19 cellular contexts compared by ENCODE assay signal in genomic region chr14:30940886-30941285, GRCh38.
A peak's percentile ranks its signal among the peaks of the same experiment; 100 is the strongest.
DNase-seq lines count a peak whose midpoint lies in the region; ATAC-seq, FAIRE-seq and TF ChIP-seq lines count a peak whose summit lies in the region.
"Had no signal": no experiment of that assay in that cellular context is flagged by ENCODE, and none has a peak within 500 bp of the region (broad histone marks: within the 10 kb centered on the region; RNA-seq: fewer than 3 reads in every experiment).

No MANE protein-coding gene starts in this region.

- H3K36me3 ChIP-seq in HepG2 (replicated peaks in 1 of 2; ENCODE audit: control insufficient read depth in 1 of 2, insufficient read depth in 2 of 2, low read length in 2 of 2) = peaks cover 33 to 85% of the 10 kb centered on the region in 2 experiments
- peaks cover 0 to 21% (median 9%) of the 10 kb centered on the region in 4 donors for H3K36me3 ChIP-seq in right lobe of liver
- peaks cover 53% of the 10 kb centered on the region for H3K36me3 ChIP-seq in iPS-18a (ENCODE audit: control insufficient read depth, low read depth, low read length)

- H3K27ac Mint-ChIP-seq in T-helper 17 cell = peak overlapping the region; percentile 81
- H3K27ac Mint-ChIP-seq: CD4-positive, alpha-beta T cell had no signal

- H3K27me3 ChIP-seq in HepG2 (ENCODE audit: control insufficient read depth in 1 of 2, insufficient read depth in 2 of 2, low read length in 2 of 2) = no peaks in the 10 kb centered on the region
- no peaks in the 10 kb centered on the region for H3K27me3 ChIP-seq in right lobe of liver
- no peaks in the 10 kb centered on the region for H3K27me3 ChIP-seq in iPS-18a (ENCODE audit: control insufficient read depth, insufficient read depth, low read length)

- no peak overlapping the region for H2AFZ ChIP-seq in HepG2 (ENCODE audit: low read length)

- intact Hi-C loops in HepG2 (cut with micrococcal nuclease; ENCODE audit: unreplicated experiment) = no loop called here
- intact Hi-C loops in right lobe of liver (cut with DNase I) = no loop called here

- no peak overlapping the region for H3K4me2 ChIP-seq in HepG2 (ENCODE audit: low read depth, low read length)

- CTCF ChIA-PET in HepG2 (lab: Yijun Ruan, JAX; ENCODE audit: low intra/inter-chr PET ratio, low total read pairs) = no interaction called here

- FAIRE-seq in HepG2 (lab: Jason Lieb, UNC) = no peak
- FAIRE-seq: A204.1, D721Med, H1 had no signal

- H3K9ac ChIP-seq in HepG2 (ENCODE audit: insufficient read depth, low read depth, low read length) = no peak overlapping the region
- H3K9ac ChIP-seq in iPS-18a (ENCODE audit: low read length) = no peak overlapping the region

- ATAC-seq in HepG2 = no peak
- no peak for ATAC-seq in right lobe of liver
- no peak for ATAC-seq in T-helper 17 cell
- no peak for ATAC-seq in HG02840 (IDR thresholded peaks at IDR 0.05; ENCODE audit: low FRiP score, unreplicated experiment)
- ATAC-seq in HG03442 (IDR thresholded peaks at IDR 0.05; ENCODE audit: unreplicated experiment) = no peak

- peaks cover 17% of the 10 kb centered on the region for H3K4me1 Mint-ChIP-seq in T-helper 17 cell

- TF ChIP-seq RAD21 in HepG2 (CRISPR knock-in tag; IDR thresholded peaks at IDR 0.05) = no peak

- no peak overlapping the region for H3K4me3 Mint-ChIP-seq in T-helper 17 cell
- H3K4me3 Mint-ChIP-seq: CD4-positive, alpha-beta T cell; H9; IgD-negative memory B cell had no signal

- in situ Hi-C loops in HepG2 (cut with HindIII; ENCODE audit: extremely low pct_ligation_motif_present, low pct_unique_long_range_greater_than_20kb) = no loop called here

- H3K4me3 ChIP-seq in HepG2 (replicated peaks in 1 of 3; ENCODE audit: insufficient read depth in 1 of 3, low read depth in 2 of 3, low read length in 3 of 3) (no peak overlapping the region), right lobe of liver (no peak overlapping the region), iPS-18a (ENCODE audit: low read length) (no peak overlapping the region)

- no peaks in the 10 kb centered on the region for H4K20me1 ChIP-seq in HepG2 (ENCODE audit: insufficient read depth, low read length)

- BruUV-seq in HepG2 (replicated peaks; lab: Mats Ljungman, UMichigan) = no TSS peak

- POLR2A ChIA-PET in HepG2 (lab: Yijun Ruan, JAX) = no interaction called here

- no peaks in the 10 kb centered on the region for H3K9me3 ChIP-seq in HepG2 (ENCODE audit: low read length)
- H3K9me3 ChIP-seq in right lobe of liver = no peaks in the 10 kb centered on the region
- no peaks in the 10 kb centered on the region for H3K9me3 ChIP-seq in T-helper 17 cell (ENCODE audit: control insufficient read depth, low read length, poor library complexity, severe bottlenecking)
- H3K9me3 ChIP-seq in iPS-18a (ENCODE audit: control insufficient read depth, low read depth, low read length) = no peaks in the 10 kb centered on the region
- H3K9me3 ChIP-seq: Caco-2 had no signal

- TF ChIP-seq EP300 in HepG2 (IDR thresholded peaks at IDR 0.05; ENCODE audit: low read depth in 2 of 2, low read length in 2 of 2) = no peak
- TF ChIP-seq EP300 in HepG2 (CRISPR knock-in tag; IDR thresholded peaks at IDR 0.05; ENCODE audit: borderline replicate concordance) = no peak

- H3K36me3 Mint-ChIP-seq in T-helper 17 cell (ENCODE audit: low read depth) = peaks cover 2% of the 10 kb centered on the region

- TF ChIP-seq POLR2A in HepG2 (IDR thresholded peaks at IDR 0.05; ENCODE audit: insufficient read depth in 1 of 2, low read depth in 2 of 2, low read length in 2 of 2) = no peak
- no peak for TF ChIP-seq POLR2A in right lobe of liver (IDR thresholded peaks at IDR 0.05)

- DNase-seq in HepG2 (ENCODE audit: low spot score) = no peak
- DNase-seq in right lobe of liver = no peak
- DNase-seq in T-helper 17 cell = no peak
- DNase-seq in Ammon's horn (ENCODE audit: low spot score) = no peak
- DNase-seq: ACHN; Caco-2; CD4-positive, alpha-beta T cell; DMS79 treated with DMSO at 0.1 percent for 48 hours; GF-D8; H9; KBM-7 had no signal

- peaks cover 5% of the 10 kb centered on the region; the same call in 1 of the 2 replicates for H3K4me1 ChIP-seq in HepG2 (ENCODE audit: insufficient read depth, low read length)
- H3K4me1 ChIP-seq in right lobe of liver = no peaks in the 10 kb centered on the region
- H3K4me1 ChIP-seq in iPS-18a (ENCODE audit: control insufficient read depth, low read depth, low read length) = no peaks in the 10 kb centered on the region
- H3K4me1 ChIP-seq: Caco-2 had no signal

- TF ChIP-seq CTCF in HepG2 (CRISPR knock-in tag; IDR thresholded peaks at IDR 0.05) (no peak), right lobe of liver (IDR thresholded peaks at IDR 0.05) (no peak)

- no peaks in the 10 kb centered on the region for H3K27me3 Mint-ChIP-seq in T-helper 17 cell
- H3K27me3 Mint-ChIP-seq: CD4-positive, alpha-beta T cell; IgD-negative memory B cell had no signal

- 99% methylated on average over 4 of the region's 4 CpGs for WGBS in HepG2 (ENCODE audit: low lambda C conversion rate)
- WGBS in right lobe of liver (ENCODE audit: insufficient coverage, low coverage, low lambda C conversion rate, missing lambda C conversion rate) = 100% methylated on average over 3 of the region's 4 CpGs

- no peak overlapping the region for H3K27ac ChIP-seq in HepG2 (ENCODE audit: extremely low read length, insufficient read depth, low read length)
- no peak overlapping the region for H3K27ac ChIP-seq in right lobe of liver
- peak overlapping the region; percentile 14 for H3K27ac ChIP-seq in iPS-18a (ENCODE audit: low read length)
- H3K27ac ChIP-seq: C4-2B had no signal

- no peaks in the 10 kb centered on the region for H3K79me2 ChIP-seq in HepG2 (ENCODE audit: insufficient read depth, low read length)

TF ChIP-seq in HepG2, 621 proteins besides CTCF, POLR2A, EP300 and RAD21:
- TF ChIP-seq ZNF232 (CRISPR knock-in tag; IDR thresholded peaks at IDR 0.05; ENCODE audit: borderline replicate concordance) (no peak), SMAD1 (CRISPR knock-in tag; IDR thresholded peaks at IDR 0.05; ENCODE audit: borderline replicate concordance, low read depth) (no peak), MLXIP (CRISPR knock-in tag; IDR thresholded peaks at IDR 0.05; ENCODE audit: borderline replicate concordance) (no peak), ZNF234 (CRISPR knock-in tag; conservative IDR thresholded peaks at IDR 0.05) (0 out of 2 replicates have a peak, but pooled peaks have one; percentile 11), MLX (CRISPR knock-in tag; IDR thresholded peaks at IDR 0.05) (no peak), MEIS1 (CRISPR knock-in tag; IDR thresholded peaks at IDR 0.05; ENCODE audit: borderline replicate concordance) (0 out of 2 replicates have a peak, but pooled peaks have one; percentile 19), ZNF510 (CRISPR knock-in tag; IDR thresholded peaks at IDR 0.05; ENCODE audit: low read depth) (no peak), RBM22 (optimal IDR thresholded peaks at IDR 0.05; ENCODE audit: low read length) (peak; percentile 91), JUN (CRISPR knock-in tag; IDR thresholded peaks at IDR 0.05) (no peak), FOSL1 (CRISPR knock-in tag; IDR thresholded peaks at IDR 0.05; ENCODE audit: borderline replicate concordance) (no peak)
